Comparison of ENCODE assay signal across 22 cellular contexts in the genomic region with DNA sequence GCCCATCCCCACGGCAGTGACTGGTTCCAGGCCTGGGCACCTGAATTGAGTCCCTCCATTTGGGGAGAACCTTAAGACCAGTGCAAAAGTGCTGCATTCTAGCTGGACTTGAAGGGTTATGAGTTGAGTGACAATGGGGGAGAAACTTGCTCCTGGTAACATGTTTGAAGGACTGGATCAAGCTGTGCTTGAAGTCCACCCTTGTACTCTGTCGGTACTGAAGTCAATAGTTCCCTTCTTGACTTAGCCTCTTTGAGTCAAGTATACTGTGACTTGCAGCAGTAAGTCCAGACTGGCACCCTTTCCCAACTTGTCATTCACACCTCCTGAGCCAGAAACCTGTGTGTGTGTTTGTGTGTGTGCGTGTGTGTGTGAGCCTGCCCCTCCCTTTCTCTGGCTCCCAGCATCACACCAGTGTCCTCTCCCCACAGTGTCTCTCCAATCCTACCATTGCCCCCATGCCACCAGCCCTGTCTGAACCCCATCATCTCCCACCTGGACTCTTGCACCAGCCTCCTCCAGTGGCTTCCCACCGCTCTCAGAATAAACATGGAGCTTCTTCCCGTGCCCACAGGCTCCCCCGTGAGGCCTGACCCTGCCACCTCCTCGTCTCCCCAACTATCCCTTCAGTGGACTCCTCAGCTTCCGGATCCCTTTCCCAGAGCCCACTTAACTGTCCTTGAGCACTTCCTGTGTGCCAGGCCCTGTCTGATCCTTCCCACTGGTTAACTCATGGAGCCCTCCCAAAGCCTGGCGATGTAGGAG. TPM values are rescaled to one million over a fixed set of nuclear protein-coding genes. Genes with fewer than 3 reads are reported as not detected.
A peak's percentile ranks its signal among the peaks of the same experiment; 100 is the strongest.
DNase-seq lines count a peak whose midpoint lies in the region; ATAC-seq and TF ChIP-seq lines count a peak whose summit lies in the region.
"Had no signal": no experiment of that assay in that cellular context is flagged by ENCODE, and none has a peak within 500 bp of the region (broad histone marks: within the 10 kb centered on the region; RNA-seq: fewer than 3 reads in every experiment).

No MANE protein-coding gene starts in this region.

- peak overlapping the region; percentile 50 for H3K4me3 Mint-ChIP-seq in neural progenitor cell
- H3K4me3 Mint-ChIP-seq: activated CD8-positive, alpha-beta memory T cell treated with anti-CD3 and anti-CD28 coated beads, Interleukin-2, amount 10 ng/mL, durations not matched to agents 7 days and 5 days; brain; stimulated activated effector memory CD8-positive, alpha-beta T cell treated with anti-CD3 and anti-CD28 coated beads, Interleukin-12 subunit alpha, Interleukin-12 subunit beta, amount 100 ng/mL, for 72 hours had no signal

- H3K27ac Mint-ChIP-seq in neural progenitor cell, result peak overlapping the region; percentile 84
- H3K27ac Mint-ChIP-seq: activated CD8-positive, alpha-beta memory T cell treated with anti-CD3 and anti-CD28 coated beads, Interleukin-2, amount 10 ng/mL, durations not matched to agents 7 days and 5 days; stimulated activated effector memory CD8-positive, alpha-beta T cell treated with anti-CD3 and anti-CD28 coated beads, Interleukin-12 subunit alpha, Interleukin-12 subunit beta, amount 100 ng/mL, for 72 hours had no signal

- H3K4me1 Mint-ChIP-seq in neural progenitor cell, result peaks cover 38% of the 10 kb centered on the region

- H3K9me3 Mint-ChIP-seq in neural progenitor cell, result peaks cover 4% of the 10 kb centered on the region
- H3K9me3 Mint-ChIP-seq: stimulated activated effector memory CD8-positive, alpha-beta T cell treated with anti-CD3 and anti-CD28 coated beads, Interleukin-12 subunit alpha, Interleukin-12 subunit beta, amount 100 ng/mL, for 72 hours had no signal

- no peak overlapping the region for H2AFZ ChIP-seq in neural progenitor cell (replicated peaks)

- H3K27me3 Mint-ChIP-seq in neural progenitor cell (ENCODE audit: insufficient read depth, low read depth), result peaks cover 12% of the 10 kb centered on the region

- H3K36me3 ChIP-seq in neural progenitor cell, result no peaks in the 10 kb centered on the region
- H3K36me3 ChIP-seq in vagina, result no peaks in the 10 kb centered on the region
- H3K36me3 ChIP-seq: Peyer's patch, right lobe of liver had no signal

- H3K79me2 ChIP-seq in neural progenitor cell (ENCODE audit: low read depth), result no peaks in the 10 kb centered on the region

- WGBS in right cardiac atrium, result 83% methylated on average over 9 of the region's 9 CpGs

- no peak overlapping the region for H3K9ac ChIP-seq in neural progenitor cell

- ATAC-seq in right cardiac atrium (no peak), Right ventricle myocardium inferior (no peak)
- ATAC-seq: right lobe of liver; stimulated activated effector memory CD8-positive, alpha-beta T cell treated with anti-CD3 and anti-CD28 coated beads, Interleukin-12 subunit alpha, Interleukin-12 subunit beta, amount 100 ng/mL, for 72 hours had no signal

- no peak overlapping the region for H3K4me2 ChIP-seq in neural progenitor cell

- TF ChIP-seq CTCF in choroid plexus epithelial cell (conservative IDR thresholded peaks at IDR 0.05; ENCODE audit: low read depth, low read length) (peak; percentile 4), neural progenitor cell (IDR thresholded peaks at IDR 0.05) (no peak), vagina (IDR thresholded peaks at IDR 0.05) (no peak), GM13977 (IDR thresholded peaks at IDR 0.05; ENCODE audit: extremely low read depth, insufficient read depth, missing control alignments) (no peak)

- no peaks in the 10 kb centered on the region for H3K36me3 Mint-ChIP-seq in neural progenitor cell
- H3K36me3 Mint-ChIP-seq: brain; stimulated activated effector memory CD8-positive, alpha-beta T cell treated with anti-CD3 and anti-CD28 coated beads, Interleukin-12 subunit alpha, Interleukin-12 subunit beta, amount 100 ng/mL, for 72 hours had no signal

- H3K27me3 ChIP-seq in right cardiac atrium (ENCODE audit: control insufficient read depth, insufficient read depth) (no peaks in the 10 kb centered on the region), neural progenitor cell (no peaks in the 10 kb centered on the region), vagina (no peaks in the 10 kb centered on the region)
- H3K27me3 ChIP-seq: Peyer's patch had no signal

- intact Hi-C loops in right cardiac atrium (cut with DNase I) (no loop called here), Right ventricle myocardium inferior (cut with DNase I) (no loop called here), vagina (cut with DNase I) (no loop called here)

- DNase-seq in right cardiac atrium (peak in 1 of 3 donors; percentile 38), Right ventricle myocardium inferior (ENCODE audit: missing footprints) (no peak), choroid plexus epithelial cell (ENCODE audit: low read depth) (no peak), neural progenitor cell (ENCODE audit: low spot score) (no peak), vagina (ENCODE audit: extremely low spot score in 2 of 2) (no peak), GM13977 (ENCODE audit: low spot score) (no peak), cerebellar nuclear complex (lab: John Stamatoyannopoulos, UW) (no peak), epidermal melanocyte (ENCODE audit: insufficient read length, low spot score) (no peak)
- DNase-seq: activated CD4-positive, CD25-positive, alpha-beta regulatory T cell; activated CD8-positive, alpha-beta memory T cell treated with anti-CD3 and anti-CD28 coated beads, Interleukin-2, amount 10 ng/mL, durations not matched to agents 7 days and 5 days; COR-L47; effector CD8-positive, alpha-beta T cell; GDM1; KBM-7; NCI-H1092; NCI-H2107; NCI-H69; Peyer's patch; T-helper 1 cell had no signal

- H3K4me3 ChIP-seq in right cardiac atrium (ENCODE audit: low read length), result no peak overlapping the region
- no peak overlapping the region for H3K4me3 ChIP-seq in choroid plexus epithelial cell (ENCODE audit: low read depth, low read length)
- no peak overlapping the region for H3K4me3 ChIP-seq in neural progenitor cell
- H3K4me3 ChIP-seq in vagina, result no peak overlapping the region
- H3K4me3 ChIP-seq: Peyer's patch, right lobe of liver had no signal

- no peak for TF ChIP-seq POLR2A in vagina (IDR thresholded peaks at IDR 0.05)

- no peaks in the 10 kb centered on the region for H3F3A ChIP-seq in neural progenitor cell (ENCODE audit: low read depth)

- H3K9me3 ChIP-seq in right cardiac atrium (ENCODE audit: control insufficient read depth, low read length) (no peaks in the 10 kb centered on the region), neural progenitor cell (ENCODE audit: low read depth) (no peaks in the 10 kb centered on the region), vagina (no peaks in the 10 kb centered on the region)
- H3K9me3 ChIP-seq: Peyer's patch, right lobe of liver had no signal

- peaks cover 14% of the 10 kb centered on the region for H3K4me1 ChIP-seq in right cardiac atrium (ENCODE audit: control insufficient read depth, insufficient read depth, low read length)
- H3K4me1 ChIP-seq in neural progenitor cell, result peaks cover 7% of the 10 kb centered on the region
- peaks cover 62% of the 10 kb centered on the region for H3K4me1 ChIP-seq in vagina
- H3K4me1 ChIP-seq: Peyer's patch, right lobe of liver had no signal

- no peaks in the 10 kb centered on the region for H4K20me1 ChIP-seq in neural progenitor cell (ENCODE audit: low read depth)

- in situ Hi-C loops in GM13977 (cut with MboI; ENCODE audit: low pct_unique_long_range_greater_than_20kb, low sequenced_read_pairs, unreplicated experiment), result no loop called here

- H3K27ac ChIP-seq in right cardiac atrium (ENCODE audit: low read length) (peak overlapping the region; percentile 30), neural progenitor cell (no peak overlapping the region), vagina (peak overlapping the region; percentile 85)
- H3K27ac ChIP-seq: Peyer's patch, right lobe of liver had no signal

RNA-seq across cellular contexts. Expression of a gene that starts 10.2 kb away (rescaled TPM):
- total RNA-seq in right cardiac atrium, result 100 to 1,000 TPM; 165 to 323 (median 258) TPM
- polyA plus RNA-seq in right cardiac atrium, result 124 TPM
- 81.1 TPM for total RNA-seq in Right ventricle myocardium inferior
- 15.0 and 15.9 TPM in 2 replicates for total RNA-seq in neural progenitor cell (ENCODE audit: low replicate concordance)
- 94.3 TPM for total RNA-seq in vagina

RNA-seq across cellular contexts. Expression of a gene that starts 58.6 kb away (rescaled TPM):
- total RNA-seq in right cardiac atrium (10 to 100 TPM; 35.2 to 43.2 (median 40.0) TPM), Right ventricle myocardium inferior (37.5 TPM), neural progenitor cell (ENCODE audit: low replicate concordance) (4.8 and 12.6 TPM in 2 replicates), vagina (12.0 TPM)
- 51.3 TPM for polyA plus RNA-seq in right cardiac atrium
